In the genomic region with DNA sequence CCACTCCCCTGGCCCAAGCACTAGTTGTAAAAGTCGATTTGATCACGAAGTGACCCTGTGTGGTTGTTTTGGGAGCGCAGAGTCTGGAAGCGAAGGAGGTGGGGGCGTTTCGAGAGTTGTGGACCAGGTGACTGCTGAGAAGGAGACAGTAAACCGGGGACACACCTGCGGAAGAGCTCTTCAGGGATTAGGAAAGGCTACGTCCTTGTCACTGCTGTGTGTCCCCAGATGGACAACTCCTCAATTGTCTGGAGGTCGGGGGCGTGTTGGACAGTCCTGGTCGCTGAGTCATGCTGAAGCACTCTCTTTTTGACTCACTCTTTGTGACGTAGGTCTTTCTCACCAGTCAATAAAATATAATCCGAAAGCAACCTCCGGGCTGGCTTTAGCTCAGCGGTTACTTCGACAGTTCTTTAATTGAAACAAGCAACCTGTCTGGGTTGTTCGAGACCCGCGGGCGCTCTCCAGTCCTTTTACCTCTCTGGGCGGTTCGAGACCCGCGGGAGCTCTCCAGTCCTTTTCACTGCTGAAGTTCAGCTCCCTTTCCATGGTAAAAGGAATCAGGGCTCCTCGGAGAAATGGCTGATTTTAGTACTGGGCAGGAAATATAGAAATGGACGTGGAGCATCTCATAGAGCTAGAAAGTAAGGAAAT, we compare ENCODE assay signal across 7 cellular contexts. TPM values are rescaled to one million over a fixed set of nuclear protein-coding genes. Genes with fewer than 3 reads are reported as not detected.
DNase-seq lines count a peak whose midpoint lies in the region; ATAC-seq, FAIRE-seq and TF ChIP-seq lines count a peak whose summit lies in the region.

No MANE protein-coding gene starts in this region.

- H3K27me3 ChIP-seq in bronchial epithelial cell (ENCODE audit: control insufficient read depth, insufficient read depth, low read length) = no peaks in the 10 kb centered on the region
- no peaks in the 10 kb centered on the region for H3K27me3 ChIP-seq in small intestine (ENCODE audit: control insufficient read depth in 2 of 2, insufficient read depth in 2 of 2, low read length in 2 of 2)

- H3K36me3 ChIP-seq in bronchial epithelial cell (ENCODE audit: control insufficient read depth, insufficient read depth, low read length) (no peaks in the 10 kb centered on the region), small intestine (ENCODE audit: control insufficient read depth in 2 of 2, insufficient read depth in 2 of 2, low read length in 2 of 2) (peaks cover 0 to 2% of the 10 kb centered on the region in 2 donors)

- DNase-seq in NCI-H2171 (lab: John Stamatoyannopoulos, UW) (peak; percentile 31), WTC11 (ENCODE audit: low spot score) (peak; percentile 77), bronchial epithelial cell (ENCODE audit: low read depth) (peak; percentile 95), immature natural killer cell (peak; percentile 94 to 96 (median 95)), small intestine (peak; percentile 97)

- H3K36me3 Mint-ChIP-seq in WTC11 (peaks cover 3% of the 10 kb centered on the region), immature natural killer cell (peaks cover 2 to 3% (median 3%) of the 10 kb centered on the region in 3 donors)

- H3K4me3 Mint-ChIP-seq in WTC11 (peak overlapping the region; percentile 92), immature natural killer cell (peak overlapping the region; percentile 93 to 99 (median 97))

- FAIRE-seq in bronchial epithelial cell (lab: Jason Lieb, UNC) = no peak
- FAIRE-seq in small intestine (lab: Jason Lieb, UNC) = no peak

- peak overlapping the region; percentile 75 to 94 for H3K27ac ChIP-seq in small intestine (ENCODE audit: low read depth in 1 of 2, low read length in 1 of 2)

- POLR2A ChIA-PET in WTC11 (lab: Charles Lee) = interaction anchor here (0.6 to 1.7 kb wide), 4 partner anchors 11 to 164 kb away, joined by 3 to 10 read pairs (median 4); a partner anchor contains a TSS

- H3K27ac Mint-ChIP-seq in WTC11 (peak overlapping the region; percentile 77), immature natural killer cell (peak overlapping the region; percentile 92 to 100 (median 99))

- H3K27me3 Mint-ChIP-seq in WTC11 (ENCODE audit: low read depth) (no peaks in the 10 kb centered on the region), immature natural killer cell (ENCODE audit: low read depth in 3 of 3) (peaks cover 11 to 18% (median 17%) of the 10 kb centered on the region in 3 donors)

- H3K4me3 ChIP-seq in bronchial epithelial cell (ENCODE audit: low read depth, low read length) = peak overlapping the region; percentile 78
- H3K4me3 ChIP-seq in small intestine (ENCODE audit: low read depth in 1 of 2, low read length in 2 of 2) = peak overlapping the region; percentile 40 to 51

- no peaks in the 10 kb centered on the region for H3K9me3 ChIP-seq in small intestine (ENCODE audit: control insufficient read depth, low read depth)

- peaks cover 4% of the 10 kb centered on the region; the same call in 1 of the 2 replicates for H3K4me1 Mint-ChIP-seq in WTC11
- peaks cover 25 to 29% of the 10 kb centered on the region in 2 donors for H3K4me1 Mint-ChIP-seq in immature natural killer cell

- 0 to 1% (median 0%) methylated on average over 27 of the region's 27 CpGs for WGBS in small intestine, 3 donors

- H3K9me3 Mint-ChIP-seq in WTC11 = no peaks in the 10 kb centered on the region
- peaks cover 0 to 3% (median 0%) of the 10 kb centered on the region in 6 donors for H3K9me3 Mint-ChIP-seq in immature natural killer cell

- TF ChIP-seq CTCF in WTC11 (IDR thresholded peaks at IDR 0.05) = no peak
- TF ChIP-seq CTCF in bronchial epithelial cell (IDR thresholded peaks at IDR 0.05; ENCODE audit: insufficient read depth, low read length, severe bottlenecking) = no peak

- H3K4me1 ChIP-seq in small intestine (ENCODE audit: control insufficient read depth in 2 of 2, insufficient read depth in 1 of 2, low read depth in 1 of 2, low read length in 1 of 2) = no peaks in the 10 kb centered on the region

- ATAC-seq in GM18519 (IDR thresholded peaks at IDR 0.05; ENCODE audit: low FRiP score, unreplicated experiment) = peak; percentile 86
- ATAC-seq in HG03064 (IDR thresholded peaks at IDR 0.05; ENCODE audit: low read depth, unreplicated experiment) = peak; percentile 84
- ATAC-seq in WTC11 = peak; percentile 83

- CTCF ChIA-PET in WTC11 (lab: Charles Lee) = interaction anchor here (0.6 to 1.6 kb wide), 13 partner anchors 9 to 466 kb away, joined by 3 to 12 read pairs (median 4); a partner anchor contains a TSS

TF ChIP-seq in WTC11, 78 proteins besides CTCF, POLR2A, EP300 and RAD21:
- TF ChIP-seq SP1 (CRISPR knock-in tag; conservative IDR thresholded peaks at IDR 0.05) (0 out of 2 replicates have a peak, but pooled peaks have one; percentile 22), NFE2L1 (CRISPR knock-in tag; IDR thresholded peaks at IDR 0.05) (peak; percentile 89)
- TF ChIP-seq, protein P1, sequence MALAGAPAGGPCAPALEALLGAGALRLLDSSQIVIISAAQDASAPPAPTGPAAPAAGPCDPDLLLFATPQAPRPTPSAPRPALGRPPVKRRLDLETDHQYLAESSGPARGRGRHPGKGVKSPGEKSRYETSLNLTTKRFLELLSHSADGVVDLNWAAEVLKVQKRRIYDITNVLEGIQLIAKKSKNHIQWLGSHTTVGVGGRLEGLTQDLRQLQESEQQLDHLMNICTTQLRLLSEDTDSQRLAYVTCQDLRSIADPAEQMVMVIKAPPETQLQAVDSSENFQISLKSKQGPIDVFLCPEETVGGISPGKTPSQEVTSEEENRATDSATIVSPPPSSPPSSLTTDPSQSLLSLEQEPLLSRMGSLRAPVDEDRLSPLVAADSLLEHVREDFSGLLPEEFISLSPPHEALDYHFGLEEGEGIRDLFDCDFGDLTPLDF (CRISPR knock-in tag; IDR thresholded peaks at IDR 0.05) = no peak
- TF ChIP-seq, protein P2, sequence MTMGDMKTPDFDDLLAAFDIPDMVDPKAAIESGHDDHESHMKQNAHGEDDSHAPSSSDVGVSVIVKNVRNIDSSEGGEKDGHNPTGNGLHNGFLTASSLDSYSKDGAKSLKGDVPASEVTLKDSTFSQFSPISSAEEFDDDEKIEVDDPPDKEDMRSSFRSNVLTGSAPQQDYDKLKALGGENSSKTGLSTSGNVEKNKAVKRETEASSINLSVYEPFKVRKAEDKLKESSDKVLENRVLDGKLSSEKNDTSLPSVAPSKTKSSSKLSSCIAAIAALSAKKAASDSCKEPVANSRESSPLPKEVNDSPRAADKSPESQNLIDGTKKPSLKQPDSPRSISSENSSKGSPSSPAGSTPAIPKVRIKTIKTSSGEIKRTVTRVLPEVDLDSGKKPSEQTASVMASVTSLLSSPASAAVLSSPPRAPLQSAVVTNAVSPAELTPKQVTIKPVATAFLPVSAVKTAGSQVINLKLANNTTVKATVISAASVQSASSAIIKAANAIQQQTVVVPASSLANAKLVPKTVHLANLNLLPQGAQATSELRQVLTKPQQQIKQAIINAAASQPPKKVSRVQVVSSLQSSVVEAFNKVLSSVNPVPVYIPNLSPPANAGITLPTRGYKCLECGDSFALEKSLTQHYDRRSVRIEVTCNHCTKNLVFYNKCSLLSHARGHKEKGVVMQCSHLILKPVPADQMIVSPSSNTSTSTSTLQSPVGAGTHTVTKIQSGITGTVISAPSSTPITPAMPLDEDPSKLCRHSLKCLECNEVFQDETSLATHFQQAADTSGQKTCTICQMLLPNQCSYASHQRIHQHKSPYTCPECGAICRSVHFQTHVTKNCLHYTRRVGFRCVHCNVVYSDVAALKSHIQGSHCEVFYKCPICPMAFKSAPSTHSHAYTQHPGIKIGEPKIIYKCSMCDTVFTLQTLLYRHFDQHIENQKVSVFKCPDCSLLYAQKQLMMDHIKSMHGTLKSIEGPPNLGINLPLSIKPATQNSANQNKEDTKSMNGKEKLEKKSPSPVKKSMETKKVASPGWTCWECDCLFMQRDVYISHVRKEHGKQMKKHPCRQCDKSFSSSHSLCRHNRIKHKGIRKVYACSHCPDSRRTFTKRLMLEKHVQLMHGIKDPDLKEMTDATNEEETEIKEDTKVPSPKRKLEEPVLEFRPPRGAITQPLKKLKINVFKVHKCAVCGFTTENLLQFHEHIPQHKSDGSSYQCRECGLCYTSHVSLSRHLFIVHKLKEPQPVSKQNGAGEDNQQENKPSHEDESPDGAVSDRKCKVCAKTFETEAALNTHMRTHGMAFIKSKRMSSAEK (CRISPR knock-in tag; IDR thresholded peaks at IDR 0.05; ENCODE audit: borderline replicate concordance) = no peak

RNA-seq across cellular contexts. Expression of a gene that starts 10.8 kb away (rescaled TPM):
- total RNA-seq in WTC11 (2021) (50.3 to 57.2 TPM (median 54.7 TPM) in 3 replicates), bronchial epithelial cell (47.1 and 76.7 TPM in 2 replicates)
- polyA plus RNA-seq in immature natural killer cell (10 to 100 TPM; 76.7 to 83.7 (median 78.3) TPM), small intestine (10 to 100 TPM; 50.3 to 67.4 (median 56.2) TPM)

RNA-seq across cellular contexts. Expression of a gene that starts 19.8 kb away (rescaled TPM):
- 26.8 to 28.9 TPM (median 27.7 TPM) in 3 replicates for total RNA-seq in WTC11 (2021)
- total RNA-seq in bronchial epithelial cell = 28.9 and 32.9 TPM in 2 replicates
- polyA plus RNA-seq in immature natural killer cell = 10 to 100 TPM; 13.2 to 37.7 (median 27.0) TPM
- 10 to 100 TPM; 21.8 to 23.3 (median 23.2) TPM for polyA plus RNA-seq in small intestine

RNA-seq across cellular contexts. Expression of a gene that starts 19.9 kb away (rescaled TPM):
- total RNA-seq in WTC11 (2021) (51.9 to 55.6 TPM (median 52.5 TPM) in 3 replicates), bronchial epithelial cell (55.3 and 73.0 TPM in 2 replicates)
- polyA plus RNA-seq in immature natural killer cell (10 to 100 TPM; 52.0 to 90.7 (median 79.5) TPM), small intestine (10 to 100 TPM; 35.3 to 45.0 (median 36.5) TPM)

RNA-seq across cellular contexts. Expression of a gene that starts 37.6 kb away (rescaled TPM):
- total RNA-seq in WTC11 (2021) (2.1 to 3.3 TPM (median 2.9 TPM) in 3 replicates), bronchial epithelial cell (0.26 TPM in 2 replicates)
- polyA plus RNA-seq in immature natural killer cell (not detected), small intestine (1 to 10 TPM; 1.4 to 3.1 (median 2.4) TPM)

RNA-seq across cellular contexts. Expression of a gene that starts 46.3 kb away (rescaled TPM):
- total RNA-seq in WTC11 (2021) (22.1 to 25.3 TPM (median 23.5 TPM) in 3 replicates), bronchial epithelial cell (35.7 and 40.8 TPM in 2 replicates)
- polyA plus RNA-seq in immature natural killer cell (10 to 100 TPM; 11.0 to 20.2 (median 13.6) TPM), small intestine (10 to 100 TPM; 21.8 to 28.9 (median 23.0) TPM)

Comparison
In these comparisons a context has a peak if more than half of its experiments do, and no peak if none do; other contexts are left out.
1. Peak in every context shown above with its lines: DNase-seq, ATAC-seq, H3K4me3 ChIP-seq and H3K27ac ChIP-seq.
2. DNase-seq: peak in every context shown above with its lines; median percentile 97 in small intestine; 95 in bronchial epithelial cell; 95 in immature natural killer cell; 77 in WTC11; 31 in NCI-H2171.